ENCODE assay signal across 9 cellular contexts in genomic region chr7:7257899-7258692, GRCh38.
DNase-seq lines count a peak whose midpoint lies in the region; ATAC-seq and FAIRE-seq lines count a peak whose summit lies in the region.
"Had no signal": no experiment of that assay in that cellular context is flagged by ENCODE, and none has a peak within 500 bp of the region (broad histone marks: within the 10 kb centered on the region; RNA-seq: fewer than 3 reads in every experiment).

No MANE protein-coding gene starts in this region.

- peaks cover 22% of the 10 kb centered on the region for H3K4me1 ChIP-seq in CD4-positive, alpha-beta memory T cell (ENCODE audit: insufficient read depth, low read length)

- peaks cover 0 to 12% (median 0%) of the 10 kb centered on the region in 8 donors for H3K9me3 Mint-ChIP-seq in CD4-positive, alpha-beta memory T cell
- H3K9me3 Mint-ChIP-seq in activated CD8-positive, alpha-beta T cell treated with anti-CD3 and anti-CD28 coated beads, Interleukin-2, amount 10 ng/mL, durations not matched to agents 7 days and 5 days (ENCODE audit: insufficient read depth) = peaks cover 11% of the 10 kb centered on the region

- peak; percentile 80 for ATAC-seq in HG03139 (IDR thresholded peaks at IDR 0.05; ENCODE audit: unreplicated experiment)
- ATAC-seq in activated CD8-positive, alpha-beta T cell treated with anti-CD3 and anti-CD28 coated beads, Interleukin-2, amount 10 ng/mL, durations not matched to agents 7 days and 5 days = peak; percentile 70
- peak; percentile 41 for ATAC-seq in stimulated activated naive CD8-positive, alpha-beta T cell treated with anti-CD3 and anti-CD28 coated beads, Interleukin-15, Interleukin-2, amounts not matched to agents 100 U/mL and 50 U/mL, for 24 hours

- DNase-seq in CD4-positive, alpha-beta memory T cell = no peak
- DNase-seq in GM19239 (ENCODE audit: insufficient read length, low spot score) = peak; percentile 24
- DNase-seq in activated CD8-positive, alpha-beta T cell treated with anti-CD3 and anti-CD28 coated beads, Interleukin-2, amount 10 ng/mL, durations not matched to agents 7 days and 5 days = peak; percentile 33
- DNase-seq in stimulated activated naive CD8-positive, alpha-beta T cell treated with anti-CD3 and anti-CD28 coated beads, Interleukin-15, Interleukin-2, amounts not matched to agents 100 U/mL and 50 U/mL, for 24 hours = no peak
- no peak for DNase-seq in NCI-H82 treated with DMSO at 0.1 percent for 48 hours (lab: John Stamatoyannopoulos, UW; ENCODE audit: unreplicated experiment)
- DNase-seq in DMS153 (lab: John Stamatoyannopoulos, UW) = no peak
- no peak for DNase-seq in cerebellum (ENCODE audit: low spot score)

- H3K36me3 ChIP-seq in CD4-positive, alpha-beta memory T cell (ENCODE audit: insufficient read depth, low read length) = no peaks in the 10 kb centered on the region

- peak overlapping the region; percentile 69 for H3K27ac ChIP-seq in CD4-positive, alpha-beta memory T cell (ENCODE audit: low read depth, low read length)

- no peaks in the 10 kb centered on the region for H3K9me3 ChIP-seq in CD4-positive, alpha-beta memory T cell (ENCODE audit: control insufficient read depth in 1 of 2, low read length in 2 of 2)

- peak; percentile 97 for FAIRE-seq in GM19239 (lab: Jason Lieb, UNC)
- FAIRE-seq: astrocyte had no signal

- peak overlapping the region; percentile 76 to 95 (median 91) for H3K27ac Mint-ChIP-seq in CD4-positive, alpha-beta memory T cell
- H3K27ac Mint-ChIP-seq in activated CD8-positive, alpha-beta T cell treated with anti-CD3 and anti-CD28 coated beads, Interleukin-2, amount 10 ng/mL, durations not matched to agents 7 days and 5 days = peak overlapping the region; percentile 81

- no peaks in the 10 kb centered on the region for H3K27me3 Mint-ChIP-seq in CD4-positive, alpha-beta memory T cell
- no peaks in the 10 kb centered on the region for H3K27me3 Mint-ChIP-seq in activated CD8-positive, alpha-beta T cell treated with anti-CD3 and anti-CD28 coated beads, Interleukin-2, amount 10 ng/mL, durations not matched to agents 7 days and 5 days (ENCODE audit: low read depth)

- no peak overlapping the region for H3K4me3 ChIP-seq in CD4-positive, alpha-beta memory T cell (ENCODE audit: low read length in 2 of 2)

- H3K36me3 Mint-ChIP-seq in CD4-positive, alpha-beta memory T cell = peaks cover 5 to 9% of the 10 kb centered on the region in 2 donors
- peaks cover 52% of the 10 kb centered on the region for H3K36me3 Mint-ChIP-seq in activated CD8-positive, alpha-beta T cell treated with anti-CD3 and anti-CD28 coated beads, Interleukin-2, amount 10 ng/mL, durations not matched to agents 7 days and 5 days (ENCODE audit: low read depth)

- intact Hi-C loops in CD4-positive, alpha-beta memory T cell (cut with micrococcal nuclease) = loop anchor here (5.0 kb wide), 2 partner anchors 156 to 284 kb away; no protein-coding TSS in a partner anchor

- POLR2A ChIA-PET in CD4-positive, alpha-beta memory T cell (lab: Charles Lee; ENCODE audit: partially characterized antibody) = interaction anchor here (1.2 to 2.4 kb wide), 5 partner anchors 23 to 155 kb away, joined by 3 to 32 read pairs (median 4); partner anchors contain the start of gene C1GALT1
- POLR2A ChIA-PET in activated CD8-positive, alpha-beta T cell treated with anti-CD3 and anti-CD28 coated beads, Interleukin-2, amount 10 ng/mL, durations not matched to agents 7 days and 5 days (lab: Charles Lee) = interaction anchor here (1.0 to 4.5 kb wide), 3 partner anchors 67 to 382 kb away, joined by 3 to 26 read pairs (median 3); partner anchors contain the start of gene C1GALT1

- H3K4me1 Mint-ChIP-seq in CD4-positive, alpha-beta memory T cell = peaks cover 24 to 44% (median 31%) of the 10 kb centered on the region in 4 donors
- peaks cover 46% of the 10 kb centered on the region for H3K4me1 Mint-ChIP-seq in activated CD8-positive, alpha-beta T cell treated with anti-CD3 and anti-CD28 coated beads, Interleukin-2, amount 10 ng/mL, durations not matched to agents 7 days and 5 days (ENCODE audit: low read depth)

- H3K27me3 ChIP-seq in CD4-positive, alpha-beta memory T cell (ENCODE audit: insufficient read depth, low read length) = no peaks in the 10 kb centered on the region

- CTCF ChIA-PET in CD4-positive, alpha-beta memory T cell (lab: Charles Lee; ENCODE audit: partially characterized antibody) = interaction anchor here (1.3 to 2.5 kb wide), 3 partner anchors 21 to 155 kb away, joined by 4 to 11 read pairs (median 5); no protein-coding TSS in a partner anchor
- CTCF ChIA-PET in activated CD8-positive, alpha-beta T cell treated with anti-CD3 and anti-CD28 coated beads, Interleukin-2, amount 10 ng/mL, durations not matched to agents 7 days and 5 days (lab: Charles Lee) = interaction anchor here (0.7 to 2.4 kb wide), 6 partner anchors 12 to 155 kb away, joined by 3 to 13 read pairs (median 4); partner anchors contain the start of gene C1GALT1

- peak overlapping the region; percentile 49 to 86 (median 82) for H3K4me3 Mint-ChIP-seq in CD4-positive, alpha-beta memory T cell
- peak overlapping the region; percentile 59 for H3K4me3 Mint-ChIP-seq in activated CD8-positive, alpha-beta T cell treated with anti-CD3 and anti-CD28 coated beads, Interleukin-2, amount 10 ng/mL, durations not matched to agents 7 days and 5 days

Comparison
In these comparisons a context has a peak if more than half of its experiments do, and no peak if none do; other contexts are left out.
1. DNase-seq: peak in GM19239 (single experiment) and activated CD8-positive, alpha-beta T cell treated with anti-CD3 and anti-CD28 coated beads, Interleukin-2, amount 10 ng/mL, durations not matched to agents 7 days and 5 days (single experiment); none in CD4-positive, alpha-beta memory T cell (0 of 5), stimulated activated naive CD8-positive, alpha-beta T cell treated with anti-CD3 and anti-CD28 coated beads, Interleukin-15, Interleukin-2, amounts not matched to agents 100 U/mL and 50 U/mL, for 24 hours (single experiment), NCI-H82 treated with DMSO at 0.1 percent for 48 hours (single experiment), DMS153 (single experiment) and cerebellum (single experiment).
2. Peak in every context shown above with its lines, with median percentiles within 50 percentile points of each other: ATAC-seq.